ENCODE assay signal across 8 cellular contexts in the genomic region with DNA sequence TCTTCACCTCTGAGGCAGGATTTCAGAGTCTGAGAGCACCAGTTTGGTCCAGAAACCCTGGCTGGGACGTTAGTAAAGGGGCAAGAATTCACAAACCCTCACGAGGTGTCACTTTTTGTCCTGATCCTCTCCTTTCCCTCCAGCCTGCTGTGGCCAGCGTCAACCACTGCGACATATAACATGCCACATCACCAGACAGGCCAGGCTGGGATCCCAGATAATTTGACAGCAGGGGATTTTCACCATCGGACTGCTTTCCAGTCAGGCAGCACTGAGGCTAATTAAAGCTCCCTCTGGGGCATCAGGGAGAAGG. TPM values are rescaled to one million over a fixed set of nuclear protein-coding genes. Genes with fewer than 3 reads are reported as not detected.
A peak's percentile ranks its signal among the peaks of the same experiment; 100 is the strongest.
DNase-seq lines count a peak whose midpoint lies in the region; ATAC-seq and TF ChIP-seq lines count a peak whose summit lies in the region.

No MANE protein-coding gene starts in this region.

- H3K4me1 Mint-ChIP-seq in dendritic cell treated with granulocyte-macrophage colony-stimulating factor and Interleukin-4, amounts not matched to agents 40 ng/mL and 50 ng/mL, for 4 days (ENCODE audit: low read depth): peaks cover 11% of the 10 kb centered on the region

- H3K4me1 ChIP-seq in ACC112 (ENCODE audit: control insufficient read depth, insufficient read depth, low read length, unreplicated experiment): no peaks in the 10 kb centered on the region
- 0 out of 2 replicates have a peak, but pooled peaks cover 3% of the 10 kb centered on the region for H3K4me1 ChIP-seq in MM.1S (ENCODE audit: low read length)
- H3K4me1 ChIP-seq in mucosa of stomach (ENCODE audit: control insufficient read depth, insufficient read depth, low read length): peaks cover 8% of the 10 kb centered on the region

- peak overlapping the region; percentile 64 for H3K27ac Mint-ChIP-seq in dendritic cell treated with granulocyte-macrophage colony-stimulating factor and Interleukin-4, amounts not matched to agents 40 ng/mL and 50 ng/mL, for 4 days

- WGBS in lower leg skin, 2 donors: 8 to 16% methylated on average over 5 of the region's 5 CpGs

- intact Hi-C loops in dendritic cell treated with granulocyte-macrophage colony-stimulating factor and Interleukin-4, amounts not matched to agents 40 ng/mL and 50 ng/mL, for 4 days (cut with micrococcal nuclease): no loop called here
- intact Hi-C loops in lower leg skin (cut with DNase I; ENCODE audit: low total_unique reads): loop anchor here (10.0 kb wide), 1 partner anchor 131 kb away; no protein-coding TSS in a partner anchor

- H3K9ac ChIP-seq in MM.1S (ENCODE audit: low read length) (peak overlapping the region; percentile 80), mucosa of stomach (ENCODE audit: low read length) (peak overlapping the region; percentile 89)

- no peak for TF ChIP-seq POLR2A in lower leg skin (IDR thresholded peaks at IDR 0.05)

- H3K36me3 ChIP-seq in ACC112 (ENCODE audit: insufficient read depth, low read length) (no peaks in the 10 kb centered on the region), MM.1S (replicated peaks; ENCODE audit: insufficient read depth, low read length) (no peaks in the 10 kb centered on the region), mucosa of stomach (ENCODE audit: control insufficient read depth, insufficient read depth, low read length) (no peaks in the 10 kb centered on the region)

- H2AFZ ChIP-seq in ACC112 (ENCODE audit: low read length, unreplicated experiment) (peak overlapping the region; percentile 83), MM.1S (ENCODE audit: low read length) (peak overlapping the region; percentile 91)

- no peak for ATAC-seq in HG02840 (IDR thresholded peaks at IDR 0.05; ENCODE audit: low FRiP score, unreplicated experiment)

- no peaks in the 10 kb centered on the region for H4K20me1 ChIP-seq in MM.1S (ENCODE audit: insufficient read depth, low read length)

- no peaks in the 10 kb centered on the region for H3K9me3 ChIP-seq in MM.1S (replicated peaks; ENCODE audit: insufficient read depth, low read length)
- no peaks in the 10 kb centered on the region for H3K9me3 ChIP-seq in mucosa of stomach (ENCODE audit: control insufficient read depth, low read length)

- H3K27ac ChIP-seq in ACC112 (ENCODE audit: low read depth, low read length) (peak overlapping the region; percentile 40; the same call in 1 of the 2 replicates), MM.1S (ENCODE audit: low read length) (no peak overlapping the region)

- H3K4me3 ChIP-seq in ACC112 (ENCODE audit: low read depth, low read length) (peak overlapping the region; percentile 74), MM.1S (ENCODE audit: low read length) (peak overlapping the region; percentile 83), mucosa of stomach (ENCODE audit: low read length) (peak overlapping the region; percentile 75), lower leg skin (ENCODE audit: low read depth, poor library complexity, severe bottlenecking) (no peak overlapping the region)

- H3K27me3 Mint-ChIP-seq in dendritic cell treated with granulocyte-macrophage colony-stimulating factor and Interleukin-4, amounts not matched to agents 40 ng/mL and 50 ng/mL, for 4 days: peaks cover 50% of the 10 kb centered on the region

- peak overlapping the region; percentile 73 for H3K4me3 Mint-ChIP-seq in dendritic cell treated with granulocyte-macrophage colony-stimulating factor and Interleukin-4, amounts not matched to agents 40 ng/mL and 50 ng/mL, for 4 days

- H3K27me3 ChIP-seq in ACC112 (ENCODE audit: insufficient read depth, low read length) (no peaks in the 10 kb centered on the region), MM.1S (replicated peaks; ENCODE audit: insufficient read depth, low read length) (no peaks in the 10 kb centered on the region), mucosa of stomach (ENCODE audit: control insufficient read depth, insufficient read depth, low read length) (no peaks in the 10 kb centered on the region)

- peak overlapping the region; percentile 84 for H3K4me2 ChIP-seq in MM.1S (ENCODE audit: low read depth, low read length)

- H3K79me2 ChIP-seq in ACC112 (ENCODE audit: control insufficient read depth, insufficient read depth, low read length, unreplicated experiment) (no peaks in the 10 kb centered on the region), MM.1S (ENCODE audit: low read length) (no peaks in the 10 kb centered on the region)

- H3K36me3 Mint-ChIP-seq in dendritic cell treated with granulocyte-macrophage colony-stimulating factor and Interleukin-4, amounts not matched to agents 40 ng/mL and 50 ng/mL, for 4 days (ENCODE audit: low read depth): no peaks in the 10 kb centered on the region

- 0 out of 2 replicates have a peak, but pooled peaks cover 3% of the 10 kb centered on the region for H3F3A ChIP-seq in MM.1S (ENCODE audit: insufficient read depth, low read length)

- no peaks in the 10 kb centered on the region for H3K9me3 Mint-ChIP-seq in dendritic cell treated with granulocyte-macrophage colony-stimulating factor and Interleukin-4, amounts not matched to agents 40 ng/mL and 50 ng/mL, for 4 days

- DNase-seq in MM.1S (no peak), lower leg skin (ENCODE audit: low spot score in 2 of 2) (no peak), SIG-M5 treated with dmso at 0.1 percent for 504 hours (lab: John Stamatoyannopoulos, UW; ENCODE audit: unreplicated experiment) (no peak)
- no peak for DNase-seq in stimulated activated CD4-positive, alpha-beta T cell treated with anti-CD3 and anti-CD28 coated beads, Interleukin-4, amount 100 ng/mL, for 1 hour

- TF ChIP-seq CTCF in MM.1S (IDR thresholded peaks at IDR 0.05; ENCODE audit: low read length) (no peak), lower leg skin (IDR thresholded peaks at IDR 0.05) (no peak)

- no peaks in the 10 kb centered on the region for H3K9me2 ChIP-seq in MM.1S (replicated peaks; ENCODE audit: insufficient read depth, low read length)

RNA-seq across cellular contexts. Expression of a gene that starts 36.8 kb away (rescaled TPM):
- total RNA-seq in lower leg skin: 10 to 100 TPM; 40.9 to 56.5 (median 51.1) TPM
